15 cellular contexts compared by ENCODE assay signal in the genomic region with DNA sequence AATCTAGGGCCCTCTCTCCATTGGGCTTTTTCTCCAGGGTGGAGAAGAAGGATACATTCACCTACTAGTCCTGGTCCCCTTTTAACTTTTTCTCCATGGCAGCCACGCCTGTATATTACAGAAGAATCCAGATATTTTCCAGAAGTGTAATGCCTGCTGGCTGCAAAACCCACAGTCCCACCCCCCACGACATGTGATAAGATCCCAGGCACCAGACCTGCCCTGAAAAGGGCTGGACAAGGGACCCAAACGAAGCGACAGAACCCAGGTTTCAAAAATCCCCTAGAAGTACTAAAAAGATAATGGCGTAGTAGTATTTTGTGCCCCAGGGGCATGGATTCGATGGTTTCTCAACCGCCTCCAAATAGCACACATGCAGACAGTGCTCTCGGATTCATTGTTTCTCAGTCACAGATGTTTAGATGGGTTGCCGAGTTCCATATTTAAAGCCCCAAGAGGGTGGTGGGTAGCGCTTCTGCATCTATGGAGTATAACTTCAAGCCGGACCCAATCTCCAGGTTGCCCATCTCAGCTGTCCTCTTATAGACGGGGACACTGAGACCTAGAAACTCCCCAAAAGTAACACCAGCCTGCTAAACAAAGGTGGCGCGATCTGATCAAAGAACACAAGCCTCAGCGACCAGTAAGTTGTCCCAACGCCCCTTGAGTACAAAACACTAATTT. TPM values are rescaled to one million over a fixed set of nuclear protein-coding genes. Genes with fewer than 3 reads are reported as not detected.
DNase-seq lines count a peak whose midpoint lies in the region; ATAC-seq and TF ChIP-seq lines count a peak whose summit lies in the region.
"Had no signal": no experiment of that assay in that cellular context is flagged by ENCODE, and none has a peak within 500 bp of the region (broad histone marks: within the 10 kb centered on the region; RNA-seq: fewer than 3 reads in every experiment).

No MANE protein-coding gene starts in this region.

- peaks cover 67% of the 10 kb centered on the region for H3K36me3 Mint-ChIP-seq in nephron (ENCODE audit: low read depth)
- H3K36me3 Mint-ChIP-seq: activated CD4-positive, alpha-beta memory T cell treated with anti-CD3 and anti-CD28 coated beads for 36 hours; activated naive CD4-positive, alpha-beta T cell treated with anti-CD3 and anti-CD28 coated beads, Interleukin-2, amount 50 U/mL, for 24 hours had no signal

- peaks cover 90% of the 10 kb centered on the region for H3K27me3 Mint-ChIP-seq in nephron (ENCODE audit: low read depth)

- 42 to 52% (median 43%) methylated on average over 16 of the region's 16 CpGs for WGBS in heart left ventricle, 4 donors

- peak overlapping the region; percentile 95 to 98 (median 97) for H3K27ac Mint-ChIP-seq in nephron
- H3K27ac Mint-ChIP-seq: activated CD4-positive, alpha-beta memory T cell treated with anti-CD3 and anti-CD28 coated beads for 36 hours; activated naive CD4-positive, alpha-beta T cell treated with anti-CD3 and anti-CD28 coated beads, Interleukin-2, amount 50 U/mL, for 24 hours had no signal

- H3K4me1 ChIP-seq in heart left ventricle (peaks cover 0 to 55% (median 7%) of the 10 kb centered on the region in 12 donors), upper lobe of right lung (peaks cover 6% of the 10 kb centered on the region)

- H3K4me1 Mint-ChIP-seq in nephron: peaks cover 48% of the 10 kb centered on the region

- intact Hi-C loops in heart left ventricle (cut with DNase I) (loop anchor here in 2 of 10 donors (10.0 kb wide), 1 partner anchor 152 kb away; the partner anchor contains the start of gene EIF3M (in 2 of the 2)), Right ventricle myocardium superior (cut with DNase I) (no loop called here), upper lobe of right lung (cut with DNase I) (no loop called here)

- no peaks in the 10 kb centered on the region for H3K9me3 ChIP-seq in heart left ventricle
- no peaks in the 10 kb centered on the region for H3K9me3 ChIP-seq in upper lobe of right lung
- H3K9me3 ChIP-seq: thyroid gland had no signal

- no peak for TF ChIP-seq POLR2A in heart left ventricle (IDR thresholded peaks at IDR 0.05)

- no peak for ATAC-seq in heart left ventricle
- no peak for ATAC-seq in Right ventricle myocardium superior (ENCODE audit: poor library complexity)
- ATAC-seq in upper lobe of right lung: no peak
- ATAC-seq in HG03565 (IDR thresholded peaks at IDR 0.05; ENCODE audit: unreplicated experiment): no peak
- no peak for ATAC-seq in activated CD4-positive, CD25-positive, alpha-beta regulatory T cell treated with anti-CD3 and anti-CD28 coated beads, Interleukin-2, amount 50 U/mL, for 24 hours

- DNase-seq in heart left ventricle (no peak), Right ventricle myocardium superior (no peak), cardiac fibroblast (ENCODE audit: low read depth in 2 of 2) (peak in 1 of 2 donors; percentile 10), upper lobe of right lung (no peak), NCI-H187 treated with DMSO at 0.1 percent for 48 hours (lab: John Stamatoyannopoulos, UW) (no peak)
- DNase-seq: activated CD4-positive, alpha-beta memory T cell treated with anti-CD3 and anti-CD28 coated beads for 36 hours; dermis blood vessel endothelial cell; EL; NCI-H2107; T-helper 1 cell; thyroid gland had no signal

- peaks cover 2% of the 10 kb centered on the region for H3K9me3 Mint-ChIP-seq in nephron
- H3K9me3 Mint-ChIP-seq: activated CD4-positive, alpha-beta memory T cell treated with anti-CD3 and anti-CD28 coated beads for 36 hours; activated naive CD4-positive, alpha-beta T cell treated with anti-CD3 and anti-CD28 coated beads, Interleukin-2, amount 50 U/mL, for 24 hours had no signal

- peak overlapping the region; percentile 91 to 94 (median 92) for H3K4me3 Mint-ChIP-seq in nephron
- H3K4me3 Mint-ChIP-seq: activated CD4-positive, alpha-beta memory T cell treated with anti-CD3 and anti-CD28 coated beads for 36 hours; activated naive CD4-positive, alpha-beta T cell treated with anti-CD3 and anti-CD28 coated beads, Interleukin-2, amount 50 U/mL, for 24 hours had no signal

- peaks cover 0 to 4% (median 0%) of the 10 kb centered on the region in 9 donors for H3K36me3 ChIP-seq in heart left ventricle
- no peaks in the 10 kb centered on the region for H3K36me3 ChIP-seq in upper lobe of right lung
- H3K36me3 ChIP-seq: thyroid gland had no signal

- H3K27ac ChIP-seq in heart left ventricle: peak overlapping the region in 11 of 12 donors; percentile 82 to 98 (median 88)
- H3K27ac ChIP-seq in upper lobe of right lung: no peak overlapping the region
- H3K27ac ChIP-seq: thyroid gland had no signal

- TF ChIP-seq CTCF in heart left ventricle (IDR thresholded peaks at IDR 0.05) (no peak), cardiac fibroblast (IDR thresholded peaks at IDR 0.05; ENCODE audit: low read depth, low read length) (no peak), nephron (IDR thresholded peaks at IDR 0.05; ENCODE audit: unreplicated experiment in 3 of 3) (no peak), upper lobe of right lung (IDR thresholded peaks at IDR 0.05) (no peak)

- H3K4me3 ChIP-seq in heart left ventricle: peak overlapping the region; percentile 35 to 90 (median 62)
- peak overlapping the region; percentile 62 to 69 for H3K4me3 ChIP-seq in cardiac fibroblast (replicated peaks in 1 of 2; ENCODE audit: low read depth in 2 of 2, low read length in 2 of 2)
- peak overlapping the region; percentile 18 for H3K4me3 ChIP-seq in upper lobe of right lung
- H3K4me3 ChIP-seq: thyroid gland had no signal

- H3K27me3 ChIP-seq in heart left ventricle: peaks cover 14 to 99% (median 83%) of the 10 kb centered on the region in 9 donors
- H3K27me3 ChIP-seq in upper lobe of right lung: peaks cover 100% of the 10 kb centered on the region

RNA-seq across cellular contexts. Expression of gene WT1, which starts 2.6 kb away (rescaled TPM):
- total RNA-seq in heart left ventricle (10 to 100 TPM in 1 of 9 donors, 1 to 10 TPM in 8; 1.3 to 16.6 (median 2.9) TPM), Right ventricle myocardium superior (2.3 TPM), upper lobe of right lung (1.5 TPM)
- 1 to 10 TPM; 1.0 to 1.2 TPM for polyA plus RNA-seq in heart left ventricle
- total RNA-seq: activated CD4-positive, alpha-beta memory T cell treated with anti-CD3 and anti-CD28 coated beads for 36 hours; dermis blood vessel endothelial cell had no signal
